8 cellular contexts compared by ENCODE assay signal in the genomic region with DNA sequence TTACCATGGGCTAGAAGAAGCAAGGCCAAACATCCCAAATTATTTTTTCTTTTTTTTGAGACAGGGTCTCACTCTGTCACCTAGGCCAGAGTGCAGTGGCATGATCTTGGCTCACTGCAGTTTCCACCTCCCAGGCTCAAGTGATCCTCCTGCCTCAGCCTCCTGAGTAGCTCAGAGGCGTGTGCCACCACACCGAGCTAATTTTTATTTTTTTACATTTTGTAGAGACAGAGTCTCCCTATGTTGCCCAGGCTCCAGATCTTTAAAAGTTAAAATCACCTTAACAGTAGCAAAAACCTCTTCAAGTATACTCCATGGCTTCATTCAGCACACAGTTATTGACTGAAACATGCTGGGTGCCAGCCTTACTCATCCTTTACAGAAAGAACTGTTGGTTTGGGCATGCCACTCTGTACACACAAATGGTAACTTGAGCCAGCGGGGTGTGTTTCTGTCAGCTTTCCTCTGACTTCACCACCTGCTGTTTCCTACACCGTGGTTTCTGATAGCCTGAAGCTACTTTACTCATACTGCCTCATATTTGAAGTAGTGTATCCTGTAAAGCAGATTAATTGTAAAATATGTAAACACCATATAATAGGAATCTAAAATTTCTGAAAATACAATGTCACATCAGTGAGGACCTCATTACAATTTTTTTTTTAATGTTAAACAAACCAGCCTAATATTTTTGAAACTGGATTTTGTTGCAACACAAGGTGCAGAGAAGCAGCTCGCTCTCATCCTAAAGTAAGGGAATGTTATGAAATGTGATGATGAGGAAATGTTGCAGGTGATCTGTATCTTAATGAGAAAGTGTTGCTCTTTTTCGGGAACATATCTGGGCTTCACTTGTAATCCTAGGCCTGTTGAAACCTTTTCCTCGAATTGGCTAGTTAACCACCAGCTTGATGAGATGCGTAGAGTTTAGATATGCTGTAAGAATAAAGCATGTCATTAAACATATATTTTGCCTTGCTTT.
A peak's percentile ranks its signal among the peaks of the same experiment; 100 is the strongest.
DNase-seq lines count a peak whose midpoint lies in the region; ATAC-seq and TF ChIP-seq lines count a peak whose summit lies in the region.

No MANE protein-coding gene starts in this region.

- ATAC-seq in RWPE2 (ENCODE audit: low read depth) = peak; percentile 100
- no peak for ATAC-seq in GM19324 (IDR thresholded peaks at IDR 0.05; ENCODE audit: low FRiP score, unreplicated experiment)

- intact Hi-C loops in A673 (cut with micrococcal nuclease; ENCODE audit: unreplicated experiment) = no loop called here

- H3K27ac ChIP-seq in A673 (ENCODE audit: low read depth, low read length, poor library complexity, severe bottlenecking) (no peak overlapping the region), RWPE2 (ENCODE audit: poor library complexity, severe bottlenecking) (peak overlapping the region; percentile 67)

- H3K4me3 ChIP-seq in A673 (ENCODE audit: low read depth, low read length, poor library complexity, severe bottlenecking) = no peak overlapping the region
- H3K4me3 ChIP-seq in RWPE2 (ENCODE audit: severe bottlenecking) = no peak overlapping the region

- no peaks in the 10 kb centered on the region for H3K36me3 ChIP-seq in A673 (ENCODE audit: insufficient read depth, low read length, poor library complexity, severe bottlenecking)
- H3K36me3 ChIP-seq in RWPE2 (ENCODE audit: low read depth) = 0 out of 2 replicates have a peak, but pooled peaks cover 12% of the 10 kb centered on the region

- in situ Hi-C loops in KBM-7 (cut with MboI; ENCODE audit: low pct_unique_long_range_greater_than_20kb, low sequenced_read_pairs) = no loop called here

- H3K9me3 ChIP-seq in A673 (ENCODE audit: low read depth, low read length, poor library complexity, severe bottlenecking) (no peaks in the 10 kb centered on the region), RWPE2 (ENCODE audit: severe bottlenecking) (no peaks in the 10 kb centered on the region)

- TF ChIP-seq CTCF in A673 (conservative IDR thresholded peaks at IDR 0.05; ENCODE audit: low read depth, low read length) (no peak), RWPE2 (IDR thresholded peaks at IDR 0.05; ENCODE audit: poor library complexity, severe bottlenecking) (no peak)

- POLR2A ChIA-PET in A673 (lab: Charles Lee; ENCODE audit: low non-redundant PET) = no interaction called here

- H3K4me1 ChIP-seq in A673 (ENCODE audit: insufficient read depth, low read length, poor library complexity, severe bottlenecking) (peaks cover 10% of the 10 kb centered on the region), RWPE2 (ENCODE audit: insufficient read depth, poor library complexity, severe bottlenecking) (peaks cover 23% of the 10 kb centered on the region)

- H3K27me3 ChIP-seq in A673 (replicated peaks; ENCODE audit: insufficient read depth, low read depth, low read length, poor library complexity) (no peaks in the 10 kb centered on the region), RWPE2 (ENCODE audit: insufficient read depth, poor library complexity, severe bottlenecking) (no peaks in the 10 kb centered on the region)

- BruUV-seq in A673 (replicated peaks; lab: Mats Ljungman, UMichigan) = no TSS peak

- DNase-seq in A673 (ENCODE audit: low spot score) (peak; percentile 77), KBM-7 (peak; percentile 17), RWPE2 (ENCODE audit: low spot score) (peak; percentile 91), iris pigment epithelial cell (ENCODE audit: low read depth) (peak; percentile 82), nucleus accumbens (lab: John Stamatoyannopoulos, UW) (no peak), AML-193 (lab: John Stamatoyannopoulos, UW) (no peak)
- DNase-seq in central memory CD4-positive, alpha-beta T cell = no peak

- CTCF ChIA-PET in A673 (lab: Charles Lee) = no interaction called here

Comparison
In these comparisons a context has a peak if more than half of its experiments do, and no peak if none do; other contexts are left out.
1. DNase-seq: peak in A673 (single experiment), KBM-7 (single experiment), RWPE2 (single experiment) and iris pigment epithelial cell (single experiment); none in central memory CD4-positive, alpha-beta T cell (single experiment), nucleus accumbens (0 of 56) and AML-193 (0 of 2).